Comparison of ENCODE assay signal across 8 cellular contexts in genomic region chr4:105146286-105147219, GRCh38. TPM values are rescaled to one million over a fixed set of nuclear protein-coding genes. Genes with fewer than 3 reads are reported as not detected.
DNase-seq lines count a peak whose midpoint lies in the region; ATAC-seq and TF ChIP-seq lines count a peak whose summit lies in the region.

TSS of gene TET2 (plus strand) at chr4:105146876. CDS start at chr4:105233943, 87,067 bp downstream.

- H3K9ac ChIP-seq in KMS-11 (peak within 1 kb of the TSS; percentile 98), fibroblast of lung (ENCODE audit: insufficient read depth, low read length) (peak within 1 kb of the TSS; percentile 84)

- no peaks in the 10 kb centered on the region for H3K9me3 ChIP-seq in fibroblast of lung (ENCODE audit: control insufficient read depth, insufficient read depth, low read depth, low read length)
- H3K9me3 ChIP-seq in naive thymus-derived CD4-positive, alpha-beta T cell (ENCODE audit: control insufficient read depth in 2 of 3, low read length in 3 of 3), result no peaks in the 10 kb centered on the region

- H3K27me3 Mint-ChIP-seq in naive thymus-derived CD4-positive, alpha-beta T cell, result peaks cover 0 to 3% (median 0%) of the 10 kb centered on the region in 5 donors

- peak within 1 kb of the TSS; percentile 95 to 100 (median 100) for H3K4me3 Mint-ChIP-seq in naive thymus-derived CD4-positive, alpha-beta T cell
- H3K4me3 Mint-ChIP-seq in stimulated activated effector memory CD8-positive, alpha-beta T cell treated with anti-CD3 and anti-CD28 coated beads, Interleukin-12 subunit alpha, Interleukin-12 subunit beta, amount 100 ng/mL, for 72 hours, result peak within 1 kb of the TSS; percentile 100

- H3K27ac Mint-ChIP-seq in naive thymus-derived CD4-positive, alpha-beta T cell, result peak within 1 kb of the TSS; percentile 92 to 100 (median 98)
- peak within 1 kb of the TSS; percentile 100 for H3K27ac Mint-ChIP-seq in stimulated activated effector memory CD8-positive, alpha-beta T cell treated with anti-CD3 and anti-CD28 coated beads, Interleukin-12 subunit alpha, Interleukin-12 subunit beta, amount 100 ng/mL, for 72 hours

- H3K4me1 Mint-ChIP-seq in naive thymus-derived CD4-positive, alpha-beta T cell, result peaks cover 31 to 41% (median 34%) of the 10 kb centered on the region in 7 donors
- peaks cover 35% of the 10 kb centered on the region for H3K4me1 Mint-ChIP-seq in stimulated activated effector memory CD8-positive, alpha-beta T cell treated with anti-CD3 and anti-CD28 coated beads, Interleukin-12 subunit alpha, Interleukin-12 subunit beta, amount 100 ng/mL, for 72 hours

- no peaks in the 10 kb centered on the region for H4K20me1 ChIP-seq in KMS-11 (ENCODE audit: insufficient read depth)
- no peaks in the 10 kb centered on the region for H4K20me1 ChIP-seq in fibroblast of lung (ENCODE audit: control insufficient read depth, extremely low read depth, insufficient read depth, low read length)

- TF ChIP-seq CTCF in KMS-11 (conservative IDR thresholded peaks at IDR 0.05; ENCODE audit: low read depth, low read length) (no peak), fibroblast of lung (conservative IDR thresholded peaks at IDR 0.05 in 1 of 2, IDR thresholded peaks at IDR 0.05 in 1 of 2; ENCODE audit: low read depth in 1 of 2, low read length in 2 of 2) (no peak)

- CTCF ChIA-PET in naive thymus-derived CD4-positive, alpha-beta T cell (lab: Charles Lee), result interaction anchor here (1.9 kb wide), 1 partner anchor 327 kb away, joined by 12 read pairs; the partner anchor contains the start of gene PPA2

- H3K4me1 ChIP-seq in KMS-11 (ENCODE audit: low read depth, poor library complexity, severe bottlenecking) (peaks cover 29% of the 10 kb centered on the region), fibroblast of lung (ENCODE audit: control insufficient read depth, extremely low read depth, insufficient read depth, low read length) (no peaks in the 10 kb centered on the region)
- peaks cover 0 to 6% of the 10 kb centered on the region in 2 donors for H3K4me1 ChIP-seq in naive thymus-derived CD4-positive, alpha-beta T cell (ENCODE audit: control insufficient read depth in 2 of 2, insufficient read depth in 2 of 2, low read length in 2 of 2)

- H3K36me3 ChIP-seq in KMS-11 (ENCODE audit: insufficient read depth) (no peaks in the 10 kb centered on the region), fibroblast of lung (ENCODE audit: control insufficient read depth, insufficient read depth, low read length) (no peaks in the 10 kb centered on the region)
- H3K36me3 ChIP-seq in naive thymus-derived CD4-positive, alpha-beta T cell (ENCODE audit: control insufficient read depth in 2 of 3, insufficient read depth in 3 of 3, low read length in 3 of 3), result peaks cover 0 to 9% (median 0%) of the 10 kb centered on the region in 3 experiments

- intact Hi-C loops in naive thymus-derived CD4-positive, alpha-beta T cell (cut with micrococcal nuclease), result loop anchor here (1.0 to 5.0 kb wide), 12 partner anchors 8 to 1170 kb away; partner anchors contain the start of genes AIMP1 (in 1 of the 2), GSTCD (in 1 of the 2), INTS12 (in 1 of the 2) and TBCK (in 1 of the 2)

- H3K4me2 ChIP-seq in KMS-11 (peak within 1 kb of the TSS; percentile 77), fibroblast of lung (ENCODE audit: extremely low read depth, insufficient read depth, low read length) (peak within 1 kb of the TSS; percentile 56)

- H3K4me3 ChIP-seq in KMS-11 (IDR thresholded peaks at IDR 0.05; ENCODE audit: insufficient read depth, low read depth, low read length) (no peak within 1 kb of the TSS), fibroblast of lung (replicated peaks in 1 of 4; ENCODE audit: control extremely low read depth in 1 of 4, insufficient read depth in 1 of 4, low read depth in 3 of 4, low read length in 4 of 4) (peak within 1 kb of the TSS; percentile 79 to 97 (median 90))
- peak within 1 kb of the TSS; percentile 97 for H3K4me3 ChIP-seq in naive thymus-derived CD4-positive, alpha-beta T cell (ENCODE audit: low read length)

- H3K27ac ChIP-seq in KMS-11 (peak within 1 kb of the TSS; percentile 88), fibroblast of lung (ENCODE audit: insufficient read depth, low read length) (peak within 1 kb of the TSS; percentile 85)
- H3K27ac ChIP-seq in naive thymus-derived CD4-positive, alpha-beta T cell (ENCODE audit: low read depth, low read length), result peak within 1 kb of the TSS; percentile 80

- peak within 1 kb of the TSS; percentile 99 for H2AFZ ChIP-seq in KMS-11 (ENCODE audit: low read depth)
- peak within 1 kb of the TSS; percentile 99 for H2AFZ ChIP-seq in fibroblast of lung (ENCODE audit: low read length)

- ATAC-seq in GM21825 (IDR thresholded peaks at IDR 0.05; ENCODE audit: unreplicated experiment), result peak; percentile 84
- ATAC-seq in naive thymus-derived CD4-positive, alpha-beta T cell, result peak; percentile 89
- peak; percentile 97 for ATAC-seq in stimulated activated effector memory CD8-positive, alpha-beta T cell treated with anti-CD3 and anti-CD28 coated beads, Interleukin-12 subunit alpha, Interleukin-12 subunit beta, amount 100 ng/mL, for 72 hours

- H3K36me3 Mint-ChIP-seq in naive thymus-derived CD4-positive, alpha-beta T cell, result peaks cover 0 to 5% (median 0%) of the 10 kb centered on the region in 5 donors
- H3K36me3 Mint-ChIP-seq in stimulated activated effector memory CD8-positive, alpha-beta T cell treated with anti-CD3 and anti-CD28 coated beads, Interleukin-12 subunit alpha, Interleukin-12 subunit beta, amount 100 ng/mL, for 72 hours, result peaks cover 23% of the 10 kb centered on the region

- peaks cover 38% of the 10 kb centered on the region; the same call in 1 of the 2 replicates for H3K79me2 ChIP-seq in KMS-11 (ENCODE audit: insufficient read depth, low read depth)
- peaks cover 32% of the 10 kb centered on the region for H3K79me2 ChIP-seq in fibroblast of lung (ENCODE audit: control insufficient read depth, insufficient read depth, low read length)

- no peaks in the 10 kb centered on the region for H3K27me3 ChIP-seq in KMS-11 (ENCODE audit: insufficient read depth, low read depth)
- H3K27me3 ChIP-seq in fibroblast of lung (ENCODE audit: control insufficient read depth, insufficient read depth, low read length), result no peaks in the 10 kb centered on the region
- no peaks in the 10 kb centered on the region for H3K27me3 ChIP-seq in naive thymus-derived CD4-positive, alpha-beta T cell (ENCODE audit: control insufficient read depth in 2 of 2, insufficient read depth in 2 of 2, low read length in 2 of 2)

- H3K9me3 Mint-ChIP-seq in naive thymus-derived CD4-positive, alpha-beta T cell, result no peaks in the 10 kb centered on the region
- H3K9me3 Mint-ChIP-seq in stimulated activated effector memory CD8-positive, alpha-beta T cell treated with anti-CD3 and anti-CD28 coated beads, Interleukin-12 subunit alpha, Interleukin-12 subunit beta, amount 100 ng/mL, for 72 hours, result no peaks in the 10 kb centered on the region

- peak; percentile 23 for DNase-seq in DMS79 treated with DMSO at 0.1 percent for 48 hours (lab: John Stamatoyannopoulos, UW)
- peak; percentile 65 for DNase-seq in RPMI8226
- peak; percentile 49 to 70 for DNase-seq in activated T-helper 1 cell treated with anti-CD3 and anti-CD28 coated beads, Interleukin-2, amount 50 U/mL, for 16 hours (ENCODE audit: low read depth in 1 of 2, low spot score in 1 of 2)
- peak; percentile 86 to 89 for DNase-seq in fibroblast of lung (ENCODE audit: low read depth in 2 of 2)
- DNase-seq in naive thymus-derived CD4-positive, alpha-beta T cell, result peak; percentile 66 to 85 (median 78)
- peak; percentile 67 to 81 for DNase-seq in stimulated activated effector memory CD8-positive, alpha-beta T cell treated with anti-CD3 and anti-CD28 coated beads, Interleukin-12 subunit alpha, Interleukin-12 subunit beta, amount 100 ng/mL, for 72 hours (ENCODE audit: low spot score in 2 of 2)

- POLR2A ChIA-PET in naive thymus-derived CD4-positive, alpha-beta T cell (lab: Charles Lee), result interaction anchor here (1.4 to 1.6 kb wide), 2 partner anchors 16 to 327 kb away, joined by 3 to 11 read pairs; partner anchors contain the start of gene PPA2

RNA-seq across cellular contexts. Expression of gene TET2, which starts in this region (rescaled TPM):
- total RNA-seq in fibroblast of lung, result 5.4 and 8.3 TPM in 2 replicates
- 5.5 and 6.9 TPM in 2 replicates for polyA plus RNA-seq in fibroblast of lung
- polyA plus RNA-seq in fibroblast of lung (2012), result 2.5 and 3.6 TPM in 2 replicates
- polyA minus RNA-seq in fibroblast of lung (ENCODE audit: low replicate concordance), result 2.9 and 4.6 TPM in 2 replicates
- total RNA-seq in naive thymus-derived CD4-positive, alpha-beta T cell, result 10 to 100 TPM; 15.2 to 78.4 (median 32.2) TPM
- polyA plus RNA-seq in naive thymus-derived CD4-positive, alpha-beta T cell, result 10 to 100 TPM; 12.8 to 17.5 TPM

Comparison
In these comparisons a context has a peak if more than half of its experiments do, and no peak if none do; other contexts are left out.
1. DNase-seq: peak in every context shown above with its lines; median percentile 88 in fibroblast of lung; 78 in naive thymus-derived CD4-positive, alpha-beta T cell; 74 in stimulated activated effector memory CD8-positive, alpha-beta T cell treated with anti-CD3 and anti-CD28 coated beads, Interleukin-12 subunit alpha, Interleukin-12 subunit beta, amount 100 ng/mL, for 72 hours; 65 in RPMI8226; 60 in activated T-helper 1 cell treated with anti-CD3 and anti-CD28 coated beads, Interleukin-2, amount 50 U/mL, for 16 hours; 23 in DMS79 treated with DMSO at 0.1 percent for 48 hours.